Comparison of ENCODE assay signal across 11 cellular contexts in genomic region chr13:78601124-78601885, GRCh38. TPM values are rescaled to one million over a fixed set of nuclear protein-coding genes. Genes with fewer than 3 reads are reported as not detected.
A peak's percentile ranks its signal among the peaks of the same experiment; 100 is the strongest.
DNase-seq lines count a peak whose midpoint lies in the region; ATAC-seq and TF ChIP-seq lines count a peak whose summit lies in the region.
"Had no signal": no experiment of that assay in that cellular context is flagged by ENCODE, and none has a peak within 500 bp of the region (broad histone marks: within the 10 kb centered on the region; RNA-seq: fewer than 3 reads in every experiment).

No MANE protein-coding gene starts in this region.

- H3K9me3 ChIP-seq in ascending aorta (no peaks in the 10 kb centered on the region), lower lobe of right lung (no peaks in the 10 kb centered on the region), upper lobe of right lung (no peaks in the 10 kb centered on the region)

- peak overlapping the region; percentile 22 to 39 for H3K4me3 ChIP-seq in ascending aorta
- H3K4me3 ChIP-seq in lower lobe of right lung, result peak overlapping the region; percentile 40
- peak overlapping the region; percentile 10 for H3K4me3 ChIP-seq in upper lobe of right lung

- ATAC-seq in lower lobe of right lung, result no peak
- no peak for ATAC-seq in upper lobe of right lung
- ATAC-seq: Right ventricle myocardium inferior had no signal

- H3K27ac ChIP-seq in ascending aorta (no peak overlapping the region), lower lobe of right lung (no peak overlapping the region), upper lobe of right lung (no peak overlapping the region)

- intact Hi-C loops in ascending aorta (cut with DNase I), result no loop called here
- intact Hi-C loops in lower lobe of right lung (cut with DNase I), result no loop called here
- intact Hi-C loops in upper lobe of right lung (cut with DNase I), result no loop called here

- H3K4me1 ChIP-seq in ascending aorta (peaks cover 0 to 16% of the 10 kb centered on the region in 2 donors), lower lobe of right lung (peaks cover 25% of the 10 kb centered on the region), upper lobe of right lung (peaks cover 14% of the 10 kb centered on the region)

- TF ChIP-seq CTCF in ascending aorta (IDR thresholded peaks at IDR 0.05) (no peak), lower lobe of right lung (IDR thresholded peaks at IDR 0.05) (no peak), upper lobe of right lung (IDR thresholded peaks at IDR 0.05) (no peak)

- H3K36me3 ChIP-seq in ascending aorta (no peaks in the 10 kb centered on the region), lower lobe of right lung (no peaks in the 10 kb centered on the region), upper lobe of right lung (no peaks in the 10 kb centered on the region)

- peak; percentile 31 for DNase-seq in stimulated activated CD4-positive, alpha-beta T cell treated with anti-CD3 and anti-CD28 coated beads, Interleukin-15, amount 100 ng/mL, for 24 hours
- DNase-seq in stimulated activated CD4-positive, alpha-beta T cell treated with anti-CD3 and anti-CD28 coated beads, Interleukin-2, amount 100 ng/mL, for 24 hours, result no peak
- DNase-seq in ascending aorta (ENCODE audit: low spot score in 2 of 2) (no peak), lower lobe of right lung (no peak), upper lobe of right lung (no peak), GM19240 (ENCODE audit: insufficient read length, low spot score) (no peak)
- DNase-seq in NK-92 treated with Interleukin-12 subunit alpha and Interleukin-12 subunit beta, amount 100 ng/mL, for 24 hours (lab: John Stamatoyannopoulos, UW), result no peak
- DNase-seq in effector CD4-positive, alpha-beta T cell, result no peak
- DNase-seq: activated gamma-delta T cell treated with Interleukin-2 at 50 U/mL for 16 hours, DND-41 had no signal

- H3K27me3 ChIP-seq in ascending aorta (peaks cover 70% of the 10 kb centered on the region), lower lobe of right lung (ENCODE audit: low read depth) (peaks cover 93% of the 10 kb centered on the region), upper lobe of right lung (peaks cover 91% of the 10 kb centered on the region)

RNA-seq across cellular contexts. Expression of gene POU4F1, which starts 2.0 kb away (rescaled TPM):
- total RNA-seq in ascending aorta (not detected), lower lobe of right lung (not detected), upper lobe of right lung (not detected)
- total RNA-seq: Right ventricle myocardium inferior had no signal

RNA-seq across cellular contexts. Expression of gene OBI1, which starts 57.6 kb away (rescaled TPM):
- total RNA-seq in ascending aorta (1.8 TPM), lower lobe of right lung (9.4 TPM), upper lobe of right lung (9.3 TPM)
